ENCODE assay signal across 18 cellular contexts in the genomic region with DNA sequence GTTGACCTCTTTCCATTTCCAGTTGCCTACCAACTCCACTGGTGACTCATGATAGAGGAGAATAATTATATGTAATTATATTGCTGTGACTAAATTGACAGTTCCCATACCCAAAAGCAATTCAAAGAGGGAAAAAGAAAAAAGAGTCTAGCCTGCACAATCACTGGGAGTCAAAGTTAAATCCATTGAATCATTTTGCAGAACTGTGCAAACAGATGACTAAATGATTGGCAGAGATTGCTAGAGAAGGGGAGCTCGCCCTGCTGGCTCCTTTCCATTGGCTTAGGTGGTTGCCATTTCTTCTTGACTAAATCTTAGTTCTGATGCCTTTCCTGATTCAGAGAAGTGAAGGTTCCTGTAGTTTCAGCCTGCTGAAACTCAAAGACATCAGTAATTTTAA.
DNase-seq lines count a peak whose midpoint lies in the region; ATAC-seq and TF ChIP-seq lines count a peak whose summit lies in the region.
"Had no signal": no experiment of that assay in that cellular context is flagged by ENCODE, and none has a peak within 500 bp of the region (broad histone marks: within the 10 kb centered on the region; RNA-seq: fewer than 3 reads in every experiment).

No MANE protein-coding gene starts in this region.

- H3K4me3 Mint-ChIP-seq in CD8-positive, alpha-beta T cell: no peak overlapping the region
- H3K4me3 Mint-ChIP-seq: activated B cell treated with CpG ODN at 0.5 μM for 24 hours; stimulated activated naive CD8-positive, alpha-beta T cell treated with anti-CD3 and anti-CD28 coated beads, Interleukin-15, amount 100 ng/mL, for 72 hours; T-cell had no signal

- no peaks in the 10 kb centered on the region for H3K9me2 ChIP-seq in PC-3 (replicated peaks; ENCODE audit: low read length)

- H3K9ac ChIP-seq in PC-3 (ENCODE audit: low read length): no peak overlapping the region; the same call in 1 of the 2 replicates

- TF ChIP-seq CTCF in PC-3 (conservative IDR thresholded peaks at IDR 0.05; ENCODE audit: low read depth, low read length): no peak
- TF ChIP-seq CTCF in epithelial cell of esophagus (IDR thresholded peaks at IDR 0.05; ENCODE audit: insufficient read depth, low read depth, low read length, missing control alignments): no peak
- TF ChIP-seq CTCF in upper lobe of right lung (IDR thresholded peaks at IDR 0.05): no peak
- TF ChIP-seq CTCF in tibial nerve (IDR thresholded peaks at IDR 0.05): no peak
- TF ChIP-seq CTCF in CD8-positive, alpha-beta T cell (IDR thresholded peaks at IDR 0.05): no peak

- peak; percentile 50 for DNase-seq in ELR (ENCODE audit: low read depth)
- DNase-seq in PC-3: peak; percentile 90
- DNase-seq in epithelial cell of esophagus (ENCODE audit: low read depth): peak; percentile 80
- DNase-seq in renal cortical epithelial cell (ENCODE audit: low read depth): peak; percentile 50
- no peak for DNase-seq in upper lobe of right lung
- DNase-seq in tibial nerve (ENCODE audit: low spot score in 2 of 2): no peak
- no peak for DNase-seq in G401 (ENCODE audit: low spot score)
- no peak for DNase-seq in CD8-positive, alpha-beta T cell
- DNase-seq: activated B cell treated with CpG ODN at 0.5 μM for 24 hours; activated CD8-positive, alpha-beta memory T cell treated with anti-CD3 and anti-CD28 coated beads for 24 hours; amniotic stem cell; glutamatergic neuron; islet precursor cell; NCI-H774; retina; stimulated activated naive CD8-positive, alpha-beta T cell treated with anti-CD3 and anti-CD28 coated beads, Interleukin-15, amount 100 ng/mL, for 72 hours; T-cell had no signal

- H3K9me3 ChIP-seq in PC-3 (ENCODE audit: low read length) (no peaks in the 10 kb centered on the region), upper lobe of right lung (no peaks in the 10 kb centered on the region), tibial nerve (no peaks in the 10 kb centered on the region)
- no peaks in the 10 kb centered on the region for H3K9me3 ChIP-seq in CD8-positive, alpha-beta T cell (ENCODE audit: low read length)

- TF ChIP-seq POLR2A in tibial nerve (IDR thresholded peaks at IDR 0.05): no peak

- H4K20me1 ChIP-seq in PC-3 (ENCODE audit: low read length): no peaks in the 10 kb centered on the region

- ATAC-seq in PC-3: peak; percentile 87
- ATAC-seq in upper lobe of right lung: no peak
- ATAC-seq in CD8-positive, alpha-beta T cell: no peak
- ATAC-seq: Panc1; stimulated activated naive CD8-positive, alpha-beta T cell treated with anti-CD3 and anti-CD28 coated beads, Interleukin-15, amount 100 ng/mL, for 72 hours; T-cell had no signal

- peaks cover 5% of the 10 kb centered on the region for H3F3A ChIP-seq in PC-3 (ENCODE audit: low read length, unreplicated experiment)

- no peaks in the 10 kb centered on the region for H3K36me3 ChIP-seq in PC-3 (ENCODE audit: low read depth, low read length)
- H3K36me3 ChIP-seq in upper lobe of right lung: no peaks in the 10 kb centered on the region
- H3K36me3 ChIP-seq in tibial nerve: no peaks in the 10 kb centered on the region
- H3K36me3 ChIP-seq in CD8-positive, alpha-beta T cell (ENCODE audit: insufficient read depth, low read length): no peaks in the 10 kb centered on the region

- no peak for TF ChIP-seq EP300 in tibial nerve (IDR thresholded peaks at IDR 0.05)

- POLR2A ChIA-PET in PC-3 (lab: Charles Lee; ENCODE audit: unreplicated experiment): interaction anchor here (0.6 kb wide), 1 partner anchor 119 kb away, joined by 3 read pairs; no protein-coding TSS in a partner anchor
- POLR2A ChIA-PET in CD8-positive, alpha-beta T cell (lab: Charles Lee): no interaction called here

- H3K79me2 ChIP-seq in PC-3 (ENCODE audit: low read length): no peaks in the 10 kb centered on the region

- H3K27me3 Mint-ChIP-seq in CD8-positive, alpha-beta T cell (ENCODE audit: low read depth): no peaks in the 10 kb centered on the region
- H3K27me3 Mint-ChIP-seq: activated B cell treated with CpG ODN at 0.5 μM for 24 hours; stimulated activated naive CD8-positive, alpha-beta T cell treated with anti-CD3 and anti-CD28 coated beads, Interleukin-15, amount 100 ng/mL, for 72 hours; T-cell had no signal

- peaks cover 8% of the 10 kb centered on the region for H3K9me3 Mint-ChIP-seq in CD8-positive, alpha-beta T cell
- H3K9me3 Mint-ChIP-seq: activated B cell treated with CpG ODN at 0.5 μM for 24 hours had no signal

- no peaks in the 10 kb centered on the region for H3K36me3 Mint-ChIP-seq in CD8-positive, alpha-beta T cell
- H3K36me3 Mint-ChIP-seq: T-cell had no signal

- CTCF ChIA-PET in PC-3 (lab: Charles Lee): no interaction called here
- CTCF ChIA-PET in CD8-positive, alpha-beta T cell (lab: Charles Lee): interaction anchor here (1.2 kb wide), 1 partner anchor 31 kb away, joined by 4 read pairs; no protein-coding TSS in a partner anchor

- H2AFZ ChIP-seq in PC-3 (ENCODE audit: low read length): no peak overlapping the region

- whole genome bisulfite sequencing in tibial nerve, 2 donors: 48 to 55% methylated on average over 1 of the region's 1 CpG

- H3K4me3 ChIP-seq in PC-3 (ENCODE audit: low read length): no peak overlapping the region
- H3K4me3 ChIP-seq in epithelial cell of esophagus (ENCODE audit: low read length): no peak overlapping the region
- no peak overlapping the region for H3K4me3 ChIP-seq in upper lobe of right lung
- H3K4me3 ChIP-seq in tibial nerve: no peak overlapping the region
- no peak overlapping the region for H3K4me3 ChIP-seq in CD8-positive, alpha-beta T cell (ENCODE audit: low read depth, low read length)

- intact Hi-C loops in PC-3 (cut with micrococcal nuclease): no loop called here
- intact Hi-C loops in upper lobe of right lung (cut with DNase I): no loop called here
- intact Hi-C loops in CD8-positive, alpha-beta T cell (cut with DNase I, micrococcal nuclease): no loop called here

- BruUV-seq in PC-3 (replicated peaks; lab: Mats Ljungman, UMichigan): no TSS peak

- H3K27me3 ChIP-seq in PC-3 (ENCODE audit: low read length): no peaks in the 10 kb centered on the region
- H3K27me3 ChIP-seq in upper lobe of right lung: no peaks in the 10 kb centered on the region
- H3K27me3 ChIP-seq in tibial nerve: no peaks in the 10 kb centered on the region
- H3K27me3 ChIP-seq in CD8-positive, alpha-beta T cell (ENCODE audit: insufficient read depth, low read length): no peaks in the 10 kb centered on the region

- no peak overlapping the region for H3K27ac Mint-ChIP-seq in CD8-positive, alpha-beta T cell
- H3K27ac Mint-ChIP-seq: activated B cell treated with CpG ODN at 0.5 μM for 24 hours; stimulated activated naive CD8-positive, alpha-beta T cell treated with anti-CD3 and anti-CD28 coated beads, Interleukin-15, amount 100 ng/mL, for 72 hours; T-cell had no signal

- peaks cover 43% of the 10 kb centered on the region for H3K4me1 ChIP-seq in PC-3 (ENCODE audit: insufficient read depth, low read length)
- H3K4me1 ChIP-seq in upper lobe of right lung: no peaks in the 10 kb centered on the region
- H3K4me1 ChIP-seq in tibial nerve: no peaks in the 10 kb centered on the region
- H3K4me1 ChIP-seq in CD8-positive, alpha-beta T cell (ENCODE audit: insufficient read depth, low read length): no peaks in the 10 kb centered on the region

- H3K27ac ChIP-seq in PC-3 (ENCODE audit: low read length) (peak overlapping the region; percentile 82), upper lobe of right lung (no peak overlapping the region), tibial nerve (no peak overlapping the region)
- H3K27ac ChIP-seq in CD8-positive, alpha-beta T cell (ENCODE audit: low read depth, low read length): no peak overlapping the region

- H3K4me2 ChIP-seq in PC-3 (ENCODE audit: low read length): peak overlapping the region; percentile 44

- in situ Hi-C loops in G401 (cut with HindIII; ENCODE audit: low sequenced_read_pairs): no loop called here

- no peaks in the 10 kb centered on the region for H3K4me1 Mint-ChIP-seq in CD8-positive, alpha-beta T cell (ENCODE audit: low read depth)
- H3K4me1 Mint-ChIP-seq: activated B cell treated with CpG ODN at 0.5 μM for 24 hours; stimulated activated naive CD8-positive, alpha-beta T cell treated with anti-CD3 and anti-CD28 coated beads, Interleukin-15, amount 100 ng/mL, for 72 hours; T-cell had no signal

Comparison
In these comparisons a context has a peak if more than half of its experiments do, and no peak if none do; other contexts are left out.
1. DNase-seq: peak in ELR (single experiment), PC-3 (single experiment), epithelial cell of esophagus (single experiment) and renal cortical epithelial cell (single experiment); none in upper lobe of right lung (single experiment), tibial nerve (0 of 2), G401 (single experiment) and CD8-positive, alpha-beta T cell (0 of 7).